Comparison of ENCODE assay signal across 21 cellular contexts in the genomic region with DNA sequence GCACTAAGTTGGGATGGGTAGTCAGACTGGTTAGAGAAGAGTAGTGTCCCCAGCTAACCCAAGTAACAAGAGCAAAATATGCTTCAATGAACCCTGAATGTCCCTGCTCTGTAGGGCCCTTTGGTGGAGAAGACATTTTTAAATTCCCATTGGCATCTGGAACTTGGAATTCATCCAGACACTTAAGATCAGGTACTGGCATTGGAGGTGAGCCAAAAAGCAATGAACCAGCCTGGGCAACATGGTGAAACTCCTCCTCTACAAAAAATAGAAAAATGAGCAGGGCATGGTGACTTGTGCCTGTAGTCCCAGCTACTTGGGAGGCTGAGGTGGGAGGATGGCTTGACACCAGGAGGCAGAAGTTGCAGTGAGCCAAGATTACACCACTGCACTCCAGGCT.
"Had no signal": no experiment of that assay in that cellular context is flagged by ENCODE, and none has a peak within 500 bp of the region (broad histone marks: within the 10 kb centered on the region; RNA-seq: fewer than 3 reads in every experiment).

No MANE protein-coding gene starts in this region.

- H3K4me3 ChIP-seq: adrenal gland, colonic mucosa had no signal

- H3K36me3 ChIP-seq: adrenal gland, colonic mucosa had no signal

- DNase-seq: activated CD4-positive, alpha-beta T cell treated with anti-CD3 and anti-CD28 coated beads for 48 hours; activated CD4-positive, alpha-beta T cell treated with anti-CD3 and anti-CD28 coated beads, Interleukin-2, amount 50 U/mL, for 4 hours; activated CD4-positive, CD25-positive, alpha-beta regulatory T cell treated with anti-CD3 and anti-CD28 coated beads, Interleukin-2, amount 50 U/mL, for 72 hours; activated CD8-positive, alpha-beta memory T cell treated with anti-CD3 and anti-CD28 coated beads, Interleukin-2, amount 50 U/mL, for 48 hours; activated CD8-positive, alpha-beta T cell treated with anti-CD3 and anti-CD28 coated beads, Interleukin-2, amount 10 ng/mL, durations not matched to agents 7 days and 5 days; activated naive CD4-positive, alpha-beta T cell treated with anti-CD3 and anti-CD28 coated beads, Interleukin-2, amount 50 U/mL, for 16 hours; activated naive CD8-positive, alpha-beta T cell treated with anti-CD3 and anti-CD28 coated beads, Interleukin-2, amount 10 ng/mL, durations not matched to agents 7 days and 5 days; activated T-cell treated with anti-CD3 and anti-CD28 coated beads, Interleukin-2, amount 50 U/mL, for 1 hour; adrenal gland; anterior cingulate cortex; caudate nucleus; colonic mucosa; Karpas-422; NCI-H1417; NCI-H1930; NCI-H510A treated with DMSO at 0.1 percent for 48 hours; NCI-H69; PC-3; SHP77 treated with DMSO at 0.1 percent for 48 hours had no signal

- ATAC-seq: activated CD8-positive, alpha-beta T cell treated with anti-CD3 and anti-CD28 coated beads, Interleukin-2, amount 10 ng/mL, durations not matched to agents 7 days and 5 days; PC-3; WTC11 had no signal

- FAIRE-seq: RCC 7860 had no signal

- H3K4me1 ChIP-seq: adrenal gland, colonic mucosa had no signal

- H3K9me3 ChIP-seq: colonic mucosa had no signal

- H3K27me3 ChIP-seq: colonic mucosa had no signal
